8 cellular contexts compared by ENCODE assay signal in genomic region chr19:13839938-13840750, GRCh38. TPM values are rescaled to one million over a fixed set of nuclear protein-coding genes. Genes with fewer than 3 reads are reported as not detected.
DNase-seq lines count a peak whose midpoint lies in the region; ATAC-seq and TF ChIP-seq lines count a peak whose summit lies in the region.

No MANE protein-coding gene starts in this region.

- no peaks in the 10 kb centered on the region for H3K9me3 ChIP-seq in MM.1S (replicated peaks; ENCODE audit: insufficient read depth, low read length)

- ATAC-seq in activated T-helper 17 cell treated with anti-CD3 and anti-CD28 coated beads, Interleukin-2, amount 50 U/mL, for 72 hours (replicated peaks), result peak; percentile 27
- ATAC-seq in foreskin keratinocyte, result peak; percentile 0
- ATAC-seq in HG02623 (IDR thresholded peaks at IDR 0.05; ENCODE audit: unreplicated experiment), result no peak

- peak overlapping the region; percentile 96 for H3K27ac Mint-ChIP-seq in activated T-helper 17 cell treated with anti-CD3 and anti-CD28 coated beads, Interleukin-2, amount 50 U/mL, for 72 hours

- H3K27ac ChIP-seq in MM.1S (ENCODE audit: low read length) (peak overlapping the region; percentile 95), foreskin keratinocyte (peak overlapping the region; percentile 97)

- H3K27me3 ChIP-seq in MM.1S (replicated peaks; ENCODE audit: insufficient read depth, low read length), result no peaks in the 10 kb centered on the region
- H3K27me3 ChIP-seq in foreskin keratinocyte, result no peaks in the 10 kb centered on the region

- H3K4me3 Mint-ChIP-seq in activated T-helper 17 cell treated with anti-CD3 and anti-CD28 coated beads, Interleukin-2, amount 50 U/mL, for 72 hours, result peak overlapping the region; percentile 87

- H3F3A ChIP-seq in MM.1S (ENCODE audit: insufficient read depth, low read length), result peaks cover 41% of the 10 kb centered on the region

- H3K36me3 Mint-ChIP-seq in activated T-helper 17 cell treated with anti-CD3 and anti-CD28 coated beads, Interleukin-2, amount 50 U/mL, for 72 hours (ENCODE audit: low read depth), result peaks cover 77% of the 10 kb centered on the region

- no peaks in the 10 kb centered on the region for H3K9me2 ChIP-seq in MM.1S (replicated peaks; ENCODE audit: insufficient read depth, low read length)

- H3K4me2 ChIP-seq in MM.1S (ENCODE audit: low read depth, low read length), result peak overlapping the region; percentile 95

- DNase-seq in Daoy (ENCODE audit: low read depth) (peak; percentile 92), MM.1S (no peak), foreskin keratinocyte (peak in 1 of 2 donors; percentile 56), retinal pigment epithelial cell (ENCODE audit: low read depth) (no peak), NCI-H774 (lab: John Stamatoyannopoulos, UW) (no peak), amygdala (lab: John Stamatoyannopoulos, UW) (no peak)

- no peaks in the 10 kb centered on the region for H3K36me3 ChIP-seq in MM.1S (replicated peaks; ENCODE audit: insufficient read depth, low read length)

- H2AFZ ChIP-seq in MM.1S (ENCODE audit: low read length), result no peak overlapping the region

- H3K79me2 ChIP-seq in MM.1S (ENCODE audit: low read length), result peaks cover 66% of the 10 kb centered on the region

- no peaks in the 10 kb centered on the region for H3K27me3 Mint-ChIP-seq in activated T-helper 17 cell treated with anti-CD3 and anti-CD28 coated beads, Interleukin-2, amount 50 U/mL, for 72 hours

- H3K4me3 ChIP-seq in MM.1S (ENCODE audit: low read length) (peak overlapping the region; percentile 88), retinal pigment epithelial cell (ENCODE audit: low read length) (peak overlapping the region; percentile 86)

- no peaks in the 10 kb centered on the region for H4K20me1 ChIP-seq in MM.1S (ENCODE audit: insufficient read depth, low read length)

- H3K9me3 Mint-ChIP-seq in activated T-helper 17 cell treated with anti-CD3 and anti-CD28 coated beads, Interleukin-2, amount 50 U/mL, for 72 hours, result no peaks in the 10 kb centered on the region

- peak overlapping the region; percentile 97 for H3K9ac ChIP-seq in MM.1S (ENCODE audit: low read length)

- H3K4me1 ChIP-seq in MM.1S (ENCODE audit: low read length) (peaks cover 15% of the 10 kb centered on the region), foreskin keratinocyte (peaks cover 14% of the 10 kb centered on the region)

- TF ChIP-seq CTCF in MM.1S (IDR thresholded peaks at IDR 0.05; ENCODE audit: low read length), result no peak
- TF ChIP-seq CTCF in foreskin keratinocyte (conservative IDR thresholded peaks at IDR 0.05), result no peak
- TF ChIP-seq CTCF in retinal pigment epithelial cell (conservative IDR thresholded peaks at IDR 0.05; ENCODE audit: low read depth, low read length), result no peak

- H3K4me1 Mint-ChIP-seq in activated T-helper 17 cell treated with anti-CD3 and anti-CD28 coated beads, Interleukin-2, amount 50 U/mL, for 72 hours, result peaks cover 4% of the 10 kb centered on the region

RNA-seq across cellular contexts. Expression of gene NANOS3, which starts 36.8 kb away (rescaled TPM):
- total RNA-seq in Daoy (2014; rRNA removed; shearing (Covaris generic)), result 1.6 TPM in 1 of 2 replicates, not detected in the other
- 1 to 10 TPM; 1.2 to 3.6 TPM for total RNA-seq in activated T-helper 17 cell treated with anti-CD3 and anti-CD28 coated beads, Interleukin-2, amount 50 U/mL, for 72 hours
- 0.56 and 1.2 TPM in 2 replicates for total RNA-seq in foreskin keratinocyte
- 0.64 and 1.3 TPM in 2 replicates for polyA plus RNA-seq in foreskin keratinocyte

RNA-seq across cellular contexts. Expression of gene ZSWIM4, which starts 44.9 kb away (rescaled TPM):
- total RNA-seq in Daoy (2014; rRNA removed; shearing (Covaris generic)), result 4.6 and 5.4 TPM in 2 replicates
- total RNA-seq in activated T-helper 17 cell treated with anti-CD3 and anti-CD28 coated beads, Interleukin-2, amount 50 U/mL, for 72 hours, result 10 to 100 TPM in 1 of 2 donors, 1 to 10 TPM in 1; 5.4 to 10.6 TPM
- total RNA-seq in foreskin keratinocyte, result 4.3 and 5.6 TPM in 2 replicates
- 2.1 and 3.1 TPM in 2 replicates for polyA plus RNA-seq in foreskin keratinocyte
